In genomic region chr11:75823415-75823814, GRCh38 we compare ENCODE assay signal across 1 cellular context.
TF ChIP-seq lines count a peak whose summit lies in the region.

No MANE protein-coding gene starts in this region.

TF ChIP-seq in HepG2, 621 proteins besides CTCF, POLR2A, EP300 and RAD21:
- TF ChIP-seq ZFY (CRISPR knock-in tag; IDR thresholded peaks at IDR 0.05): peak; percentile 16; the same call in 1 of the 2 replicates
- 0 out of 2 replicates have a peak, but pooled peaks have one; percentile 8 for TF ChIP-seq ZBTB33 (CRISPR knock-in tag; IDR thresholded peaks at IDR 0.05)
- no peak for TF ChIP-seq HDAC6 (IDR thresholded peaks at IDR 0.05; ENCODE audit: low read depth, low read length)
- TF ChIP-seq ATF1 (CRISPR knock-in tag; IDR thresholded peaks at IDR 0.05): no peak
- peak; percentile 78 for TF ChIP-seq ZNF121 (CRISPR knock-in tag; IDR thresholded peaks at IDR 0.05)
- peak; percentile 92 for TF ChIP-seq ZNF770 (CRISPR knock-in tag; IDR thresholded peaks at IDR 0.05)
- TF ChIP-seq SKI (IDR thresholded peaks at IDR 0.05; ENCODE audit: partially characterized antibody): no peak
- TF ChIP-seq ZSCAN22 (CRISPR knock-in tag; IDR thresholded peaks at IDR 0.05): no peak
- peak; percentile 52 for TF ChIP-seq FOXA3 (CRISPR knock-in tag; IDR thresholded peaks at IDR 0.05)
- TF ChIP-seq, protein P1, sequence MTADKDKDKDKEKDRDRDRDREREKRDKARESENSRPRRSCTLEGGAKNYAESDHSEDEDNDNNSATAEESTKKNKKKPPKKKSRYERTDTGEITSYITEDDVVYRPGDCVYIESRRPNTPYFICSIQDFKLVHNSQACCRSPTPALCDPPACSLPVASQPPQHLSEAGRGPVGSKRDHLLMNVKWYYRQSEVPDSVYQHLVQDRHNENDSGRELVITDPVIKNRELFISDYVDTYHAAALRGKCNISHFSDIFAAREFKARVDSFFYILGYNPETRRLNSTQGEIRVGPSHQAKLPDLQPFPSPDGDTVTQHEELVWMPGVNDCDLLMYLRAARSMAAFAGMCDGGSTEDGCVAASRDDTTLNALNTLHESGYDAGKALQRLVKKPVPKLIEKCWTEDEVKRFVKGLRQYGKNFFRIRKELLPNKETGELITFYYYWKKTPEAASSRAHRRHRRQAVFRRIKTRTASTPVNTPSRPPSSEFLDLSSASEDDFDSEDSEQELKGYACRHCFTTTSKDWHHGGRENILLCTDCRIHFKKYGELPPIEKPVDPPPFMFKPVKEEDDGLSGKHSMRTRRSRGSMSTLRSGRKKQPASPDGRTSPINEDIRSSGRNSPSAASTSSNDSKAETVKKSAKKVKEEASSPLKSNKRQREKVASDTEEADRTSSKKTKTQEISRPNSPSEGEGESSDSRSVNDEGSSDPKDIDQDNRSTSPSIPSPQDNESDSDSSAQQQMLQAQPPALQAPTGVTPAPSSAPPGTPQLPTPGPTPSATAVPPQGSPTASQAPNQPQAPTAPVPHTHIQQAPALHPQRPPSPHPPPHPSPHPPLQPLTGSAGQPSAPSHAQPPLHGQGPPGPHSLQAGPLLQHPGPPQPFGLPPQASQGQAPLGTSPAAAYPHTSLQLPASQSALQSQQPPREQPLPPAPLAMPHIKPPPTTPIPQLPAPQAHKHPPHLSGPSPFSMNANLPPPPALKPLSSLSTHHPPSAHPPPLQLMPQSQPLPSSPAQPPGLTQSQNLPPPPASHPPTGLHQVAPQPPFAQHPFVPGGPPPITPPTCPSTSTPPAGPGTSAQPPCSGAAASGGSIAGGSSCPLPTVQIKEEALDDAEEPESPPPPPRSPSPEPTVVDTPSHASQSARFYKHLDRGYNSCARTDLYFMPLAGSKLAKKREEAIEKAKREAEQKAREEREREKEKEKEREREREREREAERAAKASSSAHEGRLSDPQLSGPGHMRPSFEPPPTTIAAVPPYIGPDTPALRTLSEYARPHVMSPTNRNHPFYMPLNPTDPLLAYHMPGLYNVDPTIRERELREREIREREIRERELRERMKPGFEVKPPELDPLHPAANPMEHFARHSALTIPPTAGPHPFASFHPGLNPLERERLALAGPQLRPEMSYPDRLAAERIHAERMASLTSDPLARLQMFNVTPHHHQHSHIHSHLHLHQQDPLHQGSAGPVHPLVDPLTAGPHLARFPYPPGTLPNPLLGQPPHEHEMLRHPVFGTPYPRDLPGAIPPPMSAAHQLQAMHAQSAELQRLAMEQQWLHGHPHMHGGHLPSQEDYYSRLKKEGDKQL (CRISPR knock-in tag; IDR thresholded peaks at IDR 0.05; ENCODE audit: low read depth): no peak
- no peak for TF ChIP-seq FOXA1 (IDR thresholded peaks at IDR 0.05)
- TF ChIP-seq FOXA1 (CRISPR knock-in tag; IDR thresholded peaks at IDR 0.05): peak; percentile 49; the same call in 1 of the 2 replicates
- TF ChIP-seq ZNF430 (CRISPR knock-in tag; IDR thresholded peaks at IDR 0.05): no peak
- TF ChIP-seq ZMYM3 (CRISPR knock-in tag; IDR thresholded peaks at IDR 0.05): 0 out of 2 replicates have a peak, but pooled peaks have one; percentile 17
- 0 out of 2 replicates have a peak, but pooled peaks have one; percentile 18 for TF ChIP-seq ELF3 (CRISPR knock-in tag; IDR thresholded peaks at IDR 0.05)
TF ChIP-seq in HepG2: peak in this region for 8.
